Comparison of ENCODE assay signal across 1 cellular context in genomic region chr10:13105184-13105583, GRCh38.
A peak's percentile ranks its signal among the peaks of the same experiment; 100 is the strongest.
TF ChIP-seq lines count a peak whose summit lies in the region.

No MANE protein-coding gene starts in this region.

TF ChIP-seq in HepG2, 621 proteins besides CTCF, POLR2A, EP300 and RAD21:
- TF ChIP-seq THYN1 (CRISPR knock-in tag; IDR thresholded peaks at IDR 0.05; ENCODE audit: borderline replicate concordance, low read depth) (no peak), RAD51 (IDR thresholded peaks at IDR 0.05; ENCODE audit: borderline replicate concordance) (peak; percentile 24; the same call in 1 of the 2 replicates)
TF ChIP-seq in HepG2: peak in this region for 1.
